Comparison of ENCODE assay signal across 10 cellular contexts in genomic region chr4:139764192-139764591, GRCh38.
DNase-seq lines count a peak whose midpoint lies in the region; ATAC-seq and TF ChIP-seq lines count a peak whose summit lies in the region.
"Had no signal": no experiment of that assay in that cellular context is flagged by ENCODE, and none has a peak within 500 bp of the region (broad histone marks: within the 10 kb centered on the region; RNA-seq: fewer than 3 reads in every experiment).

No MANE protein-coding gene starts in this region.

- TF ChIP-seq CTCF in VCaP (conservative IDR thresholded peaks at IDR 0.05) (no peak), psoas muscle (IDR thresholded peaks at IDR 0.05) (no peak), A673 (conservative IDR thresholded peaks at IDR 0.05; ENCODE audit: low read depth, low read length) (no peak)

- H3K27ac ChIP-seq in VCaP = peak overlapping the region; percentile 90
- H3K27ac ChIP-seq in right cardiac atrium (ENCODE audit: low read length) = peak overlapping the region; percentile 92
- peak overlapping the region; percentile 87 for H3K27ac ChIP-seq in psoas muscle
- no peak overlapping the region for H3K27ac ChIP-seq in A673 (ENCODE audit: low read depth, low read length, poor library complexity, severe bottlenecking)

- peaks cover 2% of the 10 kb centered on the region for H3K36me3 Mint-ChIP-seq in effector memory CD8-positive, alpha-beta T cell (ENCODE audit: insufficient read depth)
- H3K36me3 Mint-ChIP-seq: activated naive CD8-positive, alpha-beta T cell had no signal

- H3K36me3 ChIP-seq in psoas muscle (ENCODE audit: insufficient read depth in 1 of 2, low read depth in 1 of 2) (no peaks in the 10 kb centered on the region), A673 (ENCODE audit: insufficient read depth, low read length, poor library complexity, severe bottlenecking) (no peaks in the 10 kb centered on the region)
- H3K36me3 ChIP-seq: Peyer's patch had no signal

- intact Hi-C loops in right cardiac atrium (cut with DNase I) = loop anchor here in 1 of 4 donors (10.0 kb wide), 2 partner anchors 91 to 151 kb away; no protein-coding TSS in a partner anchor
- intact Hi-C loops in psoas muscle (cut with DNase I) = no loop called here
- intact Hi-C loops in A673 (cut with micrococcal nuclease; ENCODE audit: unreplicated experiment) = no loop called here

- no peak overlapping the region for H3K4me3 Mint-ChIP-seq in effector memory CD8-positive, alpha-beta T cell
- H3K4me3 Mint-ChIP-seq: activated naive CD8-positive, alpha-beta T cell had no signal

- no peaks in the 10 kb centered on the region for H3K9me3 Mint-ChIP-seq in effector memory CD8-positive, alpha-beta T cell

- H3K4me3 ChIP-seq in right cardiac atrium (ENCODE audit: low read length) (peak overlapping the region; percentile 18), psoas muscle (peak overlapping the region; percentile 51), A673 (ENCODE audit: low read depth, low read length, poor library complexity, severe bottlenecking) (no peak overlapping the region)
- H3K4me3 ChIP-seq: Peyer's patch had no signal

- in situ Hi-C loops in G401 (cut with HindIII; ENCODE audit: low sequenced_read_pairs) = no loop called here

- DNase-seq in G401 (ENCODE audit: low spot score) = peak; percentile 66
- DNase-seq in right cardiac atrium = peak; percentile 53 to 68 (median 60)
- no peak for DNase-seq in psoas muscle
- DNase-seq in effector memory CD8-positive, alpha-beta T cell = no peak
- no peak for DNase-seq in A673 (ENCODE audit: low spot score)
- no peak for DNase-seq in NCI-H2081 (lab: John Stamatoyannopoulos, UW)
- DNase-seq in globus pallidus (ENCODE audit: low spot score) = no peak
- DNase-seq: Peyer's patch had no signal

- CTCF ChIA-PET in A673 (lab: Charles Lee) = interaction anchor here (0.6 kb wide), 1 partner anchor 491 kb away, joined by 3 read pairs; no protein-coding TSS in a partner anchor

- peaks cover 3 to 21% of the 10 kb centered on the region in 2 donors for H3K27me3 Mint-ChIP-seq in effector memory CD8-positive, alpha-beta T cell
- H3K27me3 Mint-ChIP-seq: activated naive CD8-positive, alpha-beta T cell had no signal

- H3K27me3 ChIP-seq in right cardiac atrium (ENCODE audit: control insufficient read depth, insufficient read depth) (no peaks in the 10 kb centered on the region), psoas muscle (ENCODE audit: insufficient read depth in 3 of 3, low read length in 2 of 3) (no peaks in the 10 kb centered on the region), A673 (replicated peaks; ENCODE audit: insufficient read depth, low read depth, low read length, poor library complexity) (no peaks in the 10 kb centered on the region)
- H3K27me3 ChIP-seq: Peyer's patch had no signal

- no peaks in the 10 kb centered on the region for H3K4me1 Mint-ChIP-seq in effector memory CD8-positive, alpha-beta T cell (ENCODE audit: low read depth in 2 of 2)

- POLR2A ChIA-PET in A673 (lab: Charles Lee; ENCODE audit: low non-redundant PET) = no interaction called here

- ATAC-seq in right cardiac atrium (peak; percentile 65 to 72), psoas muscle (peak in 2 of 4 donors; percentile 48 to 53)
- ATAC-seq in effector memory CD8-positive, alpha-beta T cell (replicated peaks) = no peak

- BruUV-seq in A673 (replicated peaks; lab: Mats Ljungman, UMichigan) = no TSS peak

- no peak overlapping the region for H3K27ac Mint-ChIP-seq in effector memory CD8-positive, alpha-beta T cell
- H3K27ac Mint-ChIP-seq: activated naive CD8-positive, alpha-beta T cell had no signal

- 33% methylated on average over 8 of the region's 8 CpGs for WGBS in right cardiac atrium
- 13 to 21% (median 13%) methylated on average over 8 of the region's 8 CpGs for WGBS in psoas muscle, 3 donors

- H3K4me1 ChIP-seq in right cardiac atrium (ENCODE audit: control insufficient read depth, insufficient read depth, low read length) = peaks cover 9% of the 10 kb centered on the region
- peaks cover 59% of the 10 kb centered on the region for H3K4me1 ChIP-seq in psoas muscle
- peaks cover 26% of the 10 kb centered on the region for H3K4me1 ChIP-seq in A673 (ENCODE audit: insufficient read depth, low read length, poor library complexity, severe bottlenecking)

- H3K9me3 ChIP-seq in right cardiac atrium (ENCODE audit: control insufficient read depth, low read length) (no peaks in the 10 kb centered on the region), psoas muscle (no peaks in the 10 kb centered on the region), A673 (ENCODE audit: low read depth, low read length, poor library complexity, severe bottlenecking) (no peaks in the 10 kb centered on the region)
- H3K9me3 ChIP-seq: Peyer's patch had no signal

Comparison
In these comparisons a context has a peak if more than half of its experiments do, and no peak if none do; other contexts are left out.
1. DNase-seq: peak in G401 (single experiment) and right cardiac atrium (3 of 3); none in psoas muscle (0 of 2), effector memory CD8-positive, alpha-beta T cell (0 of 3), A673 (single experiment), NCI-H2081 (0 of 2) and globus pallidus (single experiment).